In the genomic region with DNA sequence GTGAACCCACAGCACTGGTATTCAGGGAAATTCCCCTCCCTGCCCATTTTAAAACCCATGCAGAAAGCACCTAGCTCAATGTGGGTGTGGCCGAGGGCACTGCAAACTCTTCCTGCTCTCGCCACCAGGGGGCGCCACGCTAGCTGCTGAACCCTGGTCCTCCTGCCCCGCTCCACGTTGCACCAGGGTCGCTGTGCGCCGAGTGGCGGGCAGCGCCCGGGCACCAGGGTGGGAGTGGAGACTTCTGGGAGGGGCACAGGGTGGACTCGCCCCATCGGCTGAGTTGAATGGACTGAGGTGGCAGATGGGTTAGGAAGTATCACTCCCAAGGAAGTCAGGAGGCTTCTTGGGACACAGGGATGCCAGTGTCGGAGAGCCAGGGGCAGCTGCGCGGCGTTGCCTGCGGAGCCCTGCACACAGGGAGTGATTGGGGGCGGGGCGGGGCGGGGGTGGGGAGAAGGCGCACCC, we compare ENCODE assay signal across 8 cellular contexts. TPM values are rescaled to one million over a fixed set of nuclear protein-coding genes. Genes with fewer than 3 reads are reported as not detected.
DNase-seq lines count a peak whose midpoint lies in the region; ATAC-seq, FAIRE-seq and TF ChIP-seq lines count a peak whose summit lies in the region.

No MANE protein-coding gene starts in this region.

- no peak overlapping the region for H3K18ac ChIP-seq in IMR-90 (ENCODE audit: low read depth, low read length)

- H4K8ac ChIP-seq in IMR-90 (ENCODE audit: low read depth in 2 of 2, low read length in 2 of 2) = no peak overlapping the region

- CTCF ChIA-PET in IMR-90 (lab: Yijun Ruan, JAX) = interaction anchor here (0.6 to 1.6 kb wide), 4 partner anchors 17 to 97 kb away, joined by 3 to 27 read pairs (median 4); no protein-coding TSS in a partner anchor

- H3K9me1 ChIP-seq in IMR-90 (ENCODE audit: insufficient read depth, low read length) = no peaks in the 10 kb centered on the region

- no peak overlapping the region for H2BK5ac ChIP-seq in IMR-90 (ENCODE audit: low read depth, low read length, poor library complexity, severe bottlenecking)

- ATAC-seq in IMR-90 (ENCODE audit: low read depth) = peak; percentile 82
- ATAC-seq in heart left ventricle = peak; percentile 23 to 63 (median 44)

- H4K91ac ChIP-seq in IMR-90 (ENCODE audit: insufficient read depth, low read depth, low read length) = no peak overlapping the region

- no peak for FAIRE-seq in RCC 7860 (lab: Jason Lieb, UNC)

- H3K27me3 ChIP-seq in IMR-90 (ENCODE audit: control insufficient read depth, insufficient read depth, low read length) = peaks cover 2% of the 10 kb centered on the region; the same call in 1 of the 2 replicates
- H3K27me3 ChIP-seq in heart left ventricle = peaks cover 0 to 18% (median 0%) of the 10 kb centered on the region in 9 donors

- TF ChIP-seq CTCF in GM20000 (IDR thresholded peaks at IDR 0.05; ENCODE audit: extremely low read depth, missing control alignments) (peak; percentile 70), IMR-90 (conservative IDR thresholded peaks at IDR 0.05; ENCODE audit: low read depth, low read length) (peak; percentile 59), heart left ventricle (IDR thresholded peaks at IDR 0.05) (peak; percentile 52 to 81 (median 66))

- TF ChIP-seq POLR2A in IMR-90 (IDR thresholded peaks at IDR 0.05; ENCODE audit: low read depth, low read length) (no peak), heart left ventricle (IDR thresholded peaks at IDR 0.05) (no peak)

- H2BK15ac ChIP-seq in IMR-90 (ENCODE audit: low read depth, low read length) = no peak overlapping the region

- no peak overlapping the region for H3K9ac ChIP-seq in IMR-90 (ENCODE audit: low read depth, low read length)

- H2AK9ac ChIP-seq in IMR-90 (replicated peaks; ENCODE audit: low read depth, low read length, poor library complexity) = no peak overlapping the region

- DNase-seq in COR-L47 (lab: John Stamatoyannopoulos, UW) (peak; percentile 44), GM20000 (ENCODE audit: low spot score) (peak; percentile 85), IMR-90 (peak; percentile 8), RCC 7860 (ENCODE audit: low spot score) (peak; percentile 17), heart left ventricle (peak in 2 of 5 donors; percentile 46 to 76), superior temporal gyrus (ENCODE audit: extremely low spot score) (no peak)
- peak; percentile 60 for DNase-seq in activated T-helper 9 cell treated with anti-CD3 and anti-CD28 coated beads, Interleukin-2, amount 50 U/mL, for 16 hours (ENCODE audit: low read depth)
- peak; percentile 85 for DNase-seq in stimulated activated CD4-positive, alpha-beta T cell treated with anti-CD3 and anti-CD28 coated beads, Interleukin-15, amount 100 ng/mL, for 24 hours

- no peak overlapping the region for H2BK120ac ChIP-seq in IMR-90 (ENCODE audit: low read depth, low read length)

- no peak overlapping the region; the same call in 1 of the 2 replicates for H2BK20ac ChIP-seq in IMR-90 (ENCODE audit: low read depth, low read length)

- H3K14ac ChIP-seq in IMR-90 (replicated peaks; ENCODE audit: low read depth, low read length) = no peak overlapping the region

- H4K5ac ChIP-seq in IMR-90 (ENCODE audit: low read depth, low read length) = no peak overlapping the region

- no TSS peak for BruUV-seq in IMR-90 (replicated peaks; lab: Mats Ljungman, UMichigan)

- H3K23ac ChIP-seq in IMR-90 (ENCODE audit: low read depth, low read length) = no peak overlapping the region

- intact Hi-C loops in IMR-90 (cut with micrococcal nuclease) = loop anchor here (1.0 kb wide), 1 partner anchor 95 kb away; no protein-coding TSS in a partner anchor
- intact Hi-C loops in heart left ventricle (cut with DNase I) = loop anchor here in 2 of 10 donors (2.0 to 10.0 kb wide), 2 partner anchors 95 kb away; no protein-coding TSS in a partner anchor

- no peaks in the 10 kb centered on the region for H3K79me1 ChIP-seq in IMR-90 (ENCODE audit: low read depth in 1 of 2, low read length in 2 of 2)

- peak; percentile 50 for TF ChIP-seq RAD21 in IMR-90 (IDR thresholded peaks at IDR 0.05; ENCODE audit: low read length)

- 0% methylated on average over 2 of the region's 23 CpGs; no CpG with 5 or more reads in 1 of the 2 experiments for WGBS in IMR-90 (ENCODE audit: extremely low coverage in 2 of 2, insufficient read length in 1 of 2), 2 experiments
- 4 to 23% (median 16%) methylated on average over 8 to 23 of the region's 23 CpGs for WGBS in heart left ventricle, 4 donors

- peak overlapping the region; percentile 68 for H2AFZ ChIP-seq in IMR-90 (replicated peaks; ENCODE audit: low read length, poor library complexity)

- in situ Hi-C loops in IMR-90 (cut with MboI; ENCODE audit: low sequenced_read_pairs) = loop anchor here (10.0 kb wide), 1 partner anchor 95 kb away; no protein-coding TSS in a partner anchor

- H3K4ac ChIP-seq in IMR-90 (ENCODE audit: low read depth, low read length) = no peak overlapping the region

- H3K4me2 ChIP-seq in IMR-90 (ENCODE audit: low read depth, low read length) = no peak overlapping the region

- H3K27ac ChIP-seq in IMR-90 (ENCODE audit: insufficient read depth, low read length) (no peak overlapping the region), heart left ventricle (no peak overlapping the region)

- H2AK5ac ChIP-seq in IMR-90 (ENCODE audit: low read depth, low read length) = no peak overlapping the region

- POLR2A ChIA-PET in IMR-90 (lab: Charles Lee; ENCODE audit: unreplicated experiment) = no interaction called here

- no peaks in the 10 kb centered on the region for H3K4me1 ChIP-seq in IMR-90 (ENCODE audit: control insufficient read depth, insufficient read depth, low read length)
- H3K4me1 ChIP-seq in heart left ventricle = no peaks in the 10 kb centered on the region

- dilution Hi-C loops in IMR-90 (cut with HindIII; ENCODE audit: low sequenced_read_pairs, unreplicated experiment) = no loop called here

- H3K4me3 ChIP-seq in IMR-90 (ENCODE audit: insufficient read depth, low read depth, low read length) (no peak overlapping the region), heart left ventricle (no peak overlapping the region)

- no peak overlapping the region for H3K56ac ChIP-seq in IMR-90 (ENCODE audit: extremely low read depth, insufficient read depth, low read length)

- no peaks in the 10 kb centered on the region for H3K36me3 ChIP-seq in IMR-90 (ENCODE audit: control insufficient read depth, insufficient read depth, low read length)
- H3K36me3 ChIP-seq in heart left ventricle = no peaks in the 10 kb centered on the region

- H3K9me3 ChIP-seq in IMR-90 (ENCODE audit: control insufficient read depth, insufficient read depth, low read length) = no peaks in the 10 kb centered on the region
- H3K9me3 ChIP-seq in heart left ventricle = no peaks in the 10 kb centered on the region

- H4K20me1 ChIP-seq in IMR-90 (ENCODE audit: insufficient read depth, low read length) = no peaks in the 10 kb centered on the region

TF ChIP-seq in IMR-90, 13 proteins besides CTCF, POLR2A, EP300 and RAD21:
- TF ChIP-seq, protein P1, sequence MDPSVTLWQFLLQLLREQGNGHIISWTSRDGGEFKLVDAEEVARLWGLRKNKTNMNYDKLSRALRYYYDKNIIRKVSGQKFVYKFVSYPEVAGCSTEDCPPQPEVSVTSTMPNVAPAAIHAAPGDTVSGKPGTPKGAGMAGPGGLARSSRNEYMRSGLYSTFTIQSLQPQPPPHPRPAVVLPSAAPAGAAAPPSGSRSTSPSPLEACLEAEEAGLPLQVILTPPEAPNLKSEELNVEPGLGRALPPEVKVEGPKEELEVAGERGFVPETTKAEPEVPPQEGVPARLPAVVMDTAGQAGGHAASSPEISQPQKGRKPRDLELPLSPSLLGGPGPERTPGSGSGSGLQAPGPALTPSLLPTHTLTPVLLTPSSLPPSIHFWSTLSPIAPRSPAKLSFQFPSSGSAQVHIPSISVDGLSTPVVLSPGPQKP (IDR thresholded peaks at IDR 0.05; ENCODE audit: borderline replicate concordance, low read depth, low read length) = no peak
- TF ChIP-seq CEBPB (IDR thresholded peaks at IDR 0.05; ENCODE audit: low read depth, low read length) = no peak
- no peak for TF ChIP-seq RFX5 (IDR thresholded peaks at IDR 0.05; ENCODE audit: low read depth, low read length)
- no peak for TF ChIP-seq BHLHE40 (IDR thresholded peaks at IDR 0.05; ENCODE audit: low read depth, low read length)
- peak; percentile 59 for TF ChIP-seq SMC3 (IDR thresholded peaks at IDR 0.05; ENCODE audit: low read depth, low read length)
- no peak for TF ChIP-seq MAFK (IDR thresholded peaks at IDR 0.05; ENCODE audit: low read depth, low read length)
- TF ChIP-seq MAZ (IDR thresholded peaks at IDR 0.05; ENCODE audit: borderline replicate concordance, low read depth, low read length) = no peak

RNA-seq across cellular contexts. Expression of a gene that starts 48.1 kb away (rescaled TPM):
- under 0.01 TPM in 2 replicates for total RNA-seq in IMR-90 (2012; rRNA removed)
- not detected in 2 replicates for polyA plus RNA-seq in IMR-90 (2012; rRNA removed)
- under 0.01 and 0.01 TPM in 2 replicates for polyA plus RNA-seq in IMR-90 (2012; cell fraction: cytosol; rRNA removed)
- not detected in 2 replicates for polyA plus RNA-seq in IMR-90 (2012; cell fraction: nucleus; rRNA removed; ENCODE audit: low replicate concordance)
- total RNA-seq in heart left ventricle = 1 to 10 TPM in 1 of 9 donors, under 1 TPM in 5, not detected in 3; 0.05 to 2.1 (median 0.21) TPM
- under 1 TPM; 0.04 TPM for polyA plus RNA-seq in heart left ventricle
